ENCODE assay signal across 15 cellular contexts in the genomic region with DNA sequence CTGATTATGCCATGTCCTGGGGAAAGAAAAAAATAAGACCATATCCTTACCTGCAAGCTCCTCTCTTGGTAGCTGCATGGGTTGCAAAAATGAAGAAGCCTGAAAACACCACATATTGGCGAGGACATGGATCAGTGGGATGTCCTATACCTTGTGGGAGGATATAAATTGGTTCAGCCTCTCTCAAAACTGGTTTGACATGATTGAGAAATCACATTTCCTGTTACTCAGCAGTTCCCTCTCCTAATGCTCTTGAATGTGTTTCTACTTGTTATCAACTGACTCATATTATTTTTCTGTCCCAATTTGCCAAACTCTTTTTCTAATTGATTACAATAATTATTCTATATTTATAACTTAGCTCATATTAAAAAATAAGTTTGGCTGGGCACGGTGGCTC.
A peak's percentile ranks its signal among the peaks of the same experiment; 100 is the strongest.
DNase-seq lines count a peak whose midpoint lies in the region; ATAC-seq, FAIRE-seq and TF ChIP-seq lines count a peak whose summit lies in the region.
"Had no signal": no experiment of that assay in that cellular context is flagged by ENCODE, and none has a peak within 500 bp of the region (broad histone marks: within the 10 kb centered on the region; RNA-seq: fewer than 3 reads in every experiment).

No MANE protein-coding gene starts in this region.

- H3K27ac ChIP-seq in brain microvascular endothelial cell (peak overlapping the region; percentile 37), substantia nigra (ENCODE audit: low read depth, low read length, poor library complexity, severe bottlenecking) (no peak overlapping the region), kidney (ENCODE audit: low read depth in 2 of 2, low read length in 2 of 2) (no peak overlapping the region)
- H3K27ac ChIP-seq: heart right ventricle, right atrium auricular region, tibial nerve had no signal

- in situ Hi-C loops in brain microvascular endothelial cell (cut with HindIII; ENCODE audit: low pct_ligation_motif_present, low sequenced_read_pairs), result no loop called here

- DNase-seq in DMS53 treated with DMSO at 0.1 percent for 48 hours (lab: John Stamatoyannopoulos, UW; ENCODE audit: unreplicated experiment) (peak; percentile 54), M059J (ENCODE audit: low read depth) (peak; percentile 12), brain microvascular endothelial cell (peak; percentile 32), lung microvascular endothelial cell (ENCODE audit: low read depth in 2 of 2) (peak; percentile 46 to 54), occipital lobe (lab: John Stamatoyannopoulos, UW) (no peak), substantia nigra (lab: John Stamatoyannopoulos, UW) (no peak), kidney (no peak)
- DNase-seq: activated CD4-positive, alpha-beta T cell treated with anti-CD3 and anti-CD28 coated beads for 1 hour; activated effector memory CD4-positive, alpha-beta T cell treated with Interleukin-2 at 50 U/mL for 16 hours; heart right ventricle; SHP77 had no signal

- no peaks in the 10 kb centered on the region for H3K4me1 ChIP-seq in kidney (ENCODE audit: control insufficient read depth in 1 of 2, insufficient read depth in 1 of 2, low read depth in 1 of 2, low read length in 2 of 2)
- H3K4me1 ChIP-seq: right atrium auricular region, tibial nerve had no signal

- no peak for FAIRE-seq in kidney (lab: Jason Lieb, UNC)
- FAIRE-seq: D721Med had no signal

- H3K36me3 ChIP-seq in brain microvascular endothelial cell (replicated peaks) (no peaks in the 10 kb centered on the region), kidney (ENCODE audit: control insufficient read depth in 1 of 2, insufficient read depth in 2 of 2, low read length in 2 of 2) (no peaks in the 10 kb centered on the region)
- H3K36me3 ChIP-seq: right atrium auricular region had no signal

- TF ChIP-seq CTCF in brain microvascular endothelial cell (IDR thresholded peaks at IDR 0.05; ENCODE audit: low read depth, low read length, missing control alignments) (no peak), kidney (IDR thresholded peaks at IDR 0.05; ENCODE audit: borderline replicate concordance, extremely low read depth, insufficient read depth) (no peak)

- H3K27me3 ChIP-seq in brain microvascular endothelial cell (replicated peaks), result no peaks in the 10 kb centered on the region
- H3K27me3 ChIP-seq: heart right ventricle, right atrium auricular region, tibial nerve had no signal

- intact Hi-C loops in kidney (cut with DNase I), result no loop called here

- H3K9ac ChIP-seq in kidney (ENCODE audit: low read length in 2 of 2), result no peak overlapping the region

- H3K4me3 ChIP-seq in brain microvascular endothelial cell (ENCODE audit: low read depth, low read length) (no peak overlapping the region), kidney (ENCODE audit: low read length in 2 of 2) (no peak overlapping the region)
- H3K4me3 ChIP-seq: heart right ventricle, right atrium auricular region, tibial nerve had no signal

- ATAC-seq in HG03139 (IDR thresholded peaks at IDR 0.05; ENCODE audit: unreplicated experiment), result no peak
- ATAC-seq: heart right ventricle had no signal

- no peaks in the 10 kb centered on the region for H3K9me3 ChIP-seq in kidney (ENCODE audit: control insufficient read depth in 1 of 2, low read length in 2 of 2)

Comparison
In these comparisons a context has a peak if more than half of its experiments do, and no peak if none do; other contexts are left out.
1. DNase-seq: peak in DMS53 treated with DMSO at 0.1 percent for 48 hours (single experiment), M059J (single experiment), brain microvascular endothelial cell (single experiment) and lung microvascular endothelial cell (2 of 2); none in occipital lobe (single experiment), substantia nigra (0 of 49) and kidney (single experiment).